In the genomic region with DNA sequence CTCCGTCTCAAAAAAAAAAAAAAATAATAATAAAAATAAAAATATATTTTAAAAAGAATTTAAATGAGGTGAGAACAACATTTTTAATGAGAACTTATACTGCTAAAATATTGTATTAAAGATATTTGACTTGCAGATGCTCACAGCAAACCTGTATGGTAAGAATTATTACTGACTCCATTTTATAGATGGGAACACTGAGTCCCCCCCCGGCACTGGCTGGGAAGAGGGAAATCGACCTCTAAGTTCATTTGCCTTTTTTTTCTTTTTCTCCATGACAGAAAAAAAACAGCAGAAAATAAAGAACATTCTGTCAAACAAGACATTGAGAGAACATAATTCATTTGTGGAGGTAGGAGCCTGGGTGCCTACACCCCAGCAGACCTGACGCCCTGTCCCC, we compare ENCODE assay signal across 23 cellular contexts. TPM values are rescaled to one million over a fixed set of nuclear protein-coding genes. Genes with fewer than 3 reads are reported as not detected.
DNase-seq lines count a peak whose midpoint lies in the region; ATAC-seq, FAIRE-seq and TF ChIP-seq lines count a peak whose summit lies in the region.
"Had no signal": no experiment of that assay in that cellular context is flagged by ENCODE, and none has a peak within 500 bp of the region (broad histone marks: within the 10 kb centered on the region; RNA-seq: fewer than 3 reads in every experiment).

No MANE protein-coding gene starts in this region.

- H3K4me3 ChIP-seq in BLaER1, result no peak overlapping the region
- H3K4me3 ChIP-seq in H1 (ENCODE audit: extremely low read depth in 1 of 4, insufficient read depth in 2 of 4, low read depth in 3 of 4, low read length in 4 of 4), result no peak overlapping the region
- H3K4me3 ChIP-seq in neutrophil (ENCODE audit: low read depth in 1 of 2, low read length in 1 of 2), result no peak overlapping the region
- H3K4me3 ChIP-seq: A549 had no signal

- H3K9me3 ChIP-seq in BLaER1, result no peaks in the 10 kb centered on the region
- H3K9me3 ChIP-seq in H9 (ENCODE audit: control insufficient read depth, low read depth, low read length), result no peaks in the 10 kb centered on the region
- no peaks in the 10 kb centered on the region for H3K9me3 ChIP-seq in H1 (ENCODE audit: insufficient read depth in 2 of 2, low read depth in 1 of 2, low read length in 1 of 2)
- H3K9me3 ChIP-seq in neutrophil, result peaks cover 8% of the 10 kb centered on the region
- H3K9me3 ChIP-seq: A549, Caco-2 had no signal

- FAIRE-seq in H1 (lab: Jason Lieb, UNC), result no peak
- FAIRE-seq: A549, G401.6, GM12892 had no signal

- no peaks in the 10 kb centered on the region; a peak in 1 of 5 replicates for H3K9me3 Mint-ChIP-seq in H9
- H3K9me3 Mint-ChIP-seq: CD8-positive, alpha-beta T cell had no signal

- H4K5ac ChIP-seq in H9 (ENCODE audit: insufficient read length, low read depth, low read length) (no peak overlapping the region), H1 (ENCODE audit: insufficient read length, low read depth, low read length) (no peak overlapping the region)

- H3K27ac ChIP-seq in BLaER1 (no peak overlapping the region), H9 (ENCODE audit: insufficient read length, low read depth, low read length) (no peak overlapping the region), H1 (ENCODE audit: low read depth, low read length) (no peak overlapping the region), neutrophil (peak overlapping the region; percentile 89)
- H3K27ac ChIP-seq: A549, C4-2B had no signal

- H2BK20ac ChIP-seq in H9 (ENCODE audit: low read depth, low read length, poor library complexity, severe bottlenecking) (no peak overlapping the region), H1 (ENCODE audit: low read length) (no peak overlapping the region)

- CTCF ChIA-PET in H1 (lab: Charles Lee; ENCODE audit: partially characterized antibody), result interaction anchor here (1.0 kb wide), 2 partner anchors 10 to 12 kb away, joined by 3 to 6 read pairs; no protein-coding TSS in a partner anchor

- H3K27me3 ChIP-seq in BLaER1, result no peaks in the 10 kb centered on the region
- H3K27me3 ChIP-seq in H9 (ENCODE audit: insufficient read depth, low read length), result no peaks in the 10 kb centered on the region
- no peaks in the 10 kb centered on the region for H3K27me3 ChIP-seq in H1 (replicated peaks in 1 of 4; ENCODE audit: control insufficient read depth in 3 of 4, extremely low read depth in 1 of 4, insufficient read depth in 3 of 4, low read length in 3 of 4)
- no peaks in the 10 kb centered on the region for H3K27me3 ChIP-seq in neutrophil

- H2BK12ac ChIP-seq in H9 (ENCODE audit: insufficient read length, low read depth, low read length), result no peak overlapping the region
- H2BK12ac ChIP-seq in H1 (ENCODE audit: low read depth, low read length), result no peak overlapping the region

- no peak for ATAC-seq in GM21526 (IDR thresholded peaks at IDR 0.05; ENCODE audit: low FRiP score, unreplicated experiment)
- ATAC-seq: CD8-positive, alpha-beta T cell; HCT116 had no signal

- TF ChIP-seq CTCF in H9 (conservative IDR thresholded peaks at IDR 0.05) (no peak), H1 (IDR thresholded peaks at IDR 0.05; ENCODE audit: control extremely low read depth in 1 of 3, insufficient read depth in 1 of 3, low read depth in 1 of 3, low read length in 3 of 3) (no peak), neutrophil (IDR thresholded peaks at IDR 0.05) (no peak)

- no peaks in the 10 kb centered on the region for H3K23me2 ChIP-seq in H9 (ENCODE audit: insufficient read length, low read depth, low read length, poor library complexity, severe bottlenecking)
- H3K23me2 ChIP-seq in H1 (ENCODE audit: low read depth, low read length), result no peaks in the 10 kb centered on the region

- no peak overlapping the region for H3K23ac ChIP-seq in H9 (ENCODE audit: insufficient read length, low read depth, low read length)
- no peak overlapping the region for H3K23ac ChIP-seq in H1 (ENCODE audit: insufficient read length)

- H2BK5ac ChIP-seq in H9 (ENCODE audit: insufficient read length, low read length), result no peak overlapping the region
- H2BK5ac ChIP-seq in H1 (ENCODE audit: low read depth, low read length), result no peak overlapping the region

- TF ChIP-seq POLR2A in H1 (IDR thresholded peaks at IDR 0.05; ENCODE audit: control extremely low read depth in 1 of 2, low read depth in 2 of 2, low read length in 2 of 2), result no peak

- H3K4me2 ChIP-seq in BLaER1 (peak overlapping the region; percentile 52; the same call in 1 of the 2 replicates), H9 (ENCODE audit: insufficient read depth, insufficient read length, low read length) (no peak overlapping the region), H1 (ENCODE audit: insufficient read depth in 1 of 2, low read depth in 2 of 2, low read length in 2 of 2) (no peak overlapping the region)
- H3K4me2 ChIP-seq: A549 had no signal

- DNase-seq in H9 (no peak), H1 (ENCODE audit: low read depth in 1 of 2, low spot score in 2 of 2) (no peak), cerebellar nuclear complex (lab: John Stamatoyannopoulos, UW) (no peak), GM19240 (ENCODE audit: insufficient read length, low spot score) (no peak)
- DNase-seq: 8988T; ACHN; AML-193; Caco-2; CD4-positive, CD25-positive, alpha-beta regulatory T cell; CD8-positive, alpha-beta T cell; DMS153; DND-41; GOT3 had no signal

- H4K91ac ChIP-seq in H9 (ENCODE audit: insufficient read length, low read depth, low read length) (no peak overlapping the region), H1 (replicated peaks; ENCODE audit: insufficient read length, low read length) (no peak overlapping the region)

- no peaks in the 10 kb centered on the region for H3K36me3 Mint-ChIP-seq in H9 (ENCODE audit: insufficient read depth in 1 of 3, low read depth in 3 of 3)
- H3K36me3 Mint-ChIP-seq: CD4-positive, CD25-positive, alpha-beta regulatory T cell had no signal

- TF ChIP-seq RAD21 in H1 (IDR thresholded peaks at IDR 0.05 in 1 of 2, conservative IDR thresholded peaks at IDR 0.05 in 1 of 2; ENCODE audit: low read depth in 2 of 2, low read length in 2 of 2), result no peak

- H3K36me3 ChIP-seq in BLaER1 (no peaks in the 10 kb centered on the region), H1 (ENCODE audit: control insufficient read depth in 2 of 4, insufficient read depth in 4 of 4, low read length in 3 of 4) (no peaks in the 10 kb centered on the region), neutrophil (peaks cover 97% of the 10 kb centered on the region)

- H3K27ac Mint-ChIP-seq in H9, result peak overlapping the region in 2 of 3 experiments; percentile 35 to 70; a peak in 2 of 7 replicates
- H3K27ac Mint-ChIP-seq: CD4-positive, CD25-positive, alpha-beta regulatory T cell; CD8-positive, alpha-beta T cell had no signal

- H4K8ac ChIP-seq in H9 (replicated peaks; ENCODE audit: insufficient read length, low read depth, low read length) (no peak overlapping the region), H1 (ENCODE audit: extremely low read depth, insufficient read depth, low read length) (no peak overlapping the region)

- no peak overlapping the region for H3T11ph ChIP-seq in H9 (ENCODE audit: low read length)

- TF ChIP-seq EP300 in H1 (IDR thresholded peaks at IDR 0.05; ENCODE audit: borderline replicate concordance in 1 of 2, low read depth in 2 of 2, low read length in 2 of 2), result no peak

- WGBS in H9 (ENCODE audit: extremely low coverage, insufficient read length, low lambda C conversion rate), result no CpG with 5 or more reads among the region's 4 CpGs
- WGBS in H1 (ENCODE audit: extremely low coverage in 1 of 2, insufficient coverage in 1 of 2, insufficient read length in 1 of 2, insufficient replicate concordance in 2 of 2, low coverage in 1 of 2, low lambda C conversion rate in 2 of 2, missing lambda C conversion rate in 1 of 2), 2 experiments, result 82% methylated on average over 3 of the region's 4 CpGs; no CpG with 5 or more reads in 1 of the 2 experiments

- H3K4me1 ChIP-seq in BLaER1 (peaks cover 47% of the 10 kb centered on the region), H9 (ENCODE audit: insufficient read depth, low read length) (no peaks in the 10 kb centered on the region), H1 (replicated peaks in 1 of 4; ENCODE audit: control insufficient read depth in 3 of 4, insufficient read depth in 4 of 4, low read length in 3 of 4) (peaks cover 0 to 2% (median 1%) of the 10 kb centered on the region in 4 experiments; a peak in 1 of 7 replicates), neutrophil (ENCODE audit: control insufficient read depth in 1 of 2, insufficient read depth in 1 of 2, low read depth in 1 of 2, low read length in 1 of 2) (no peaks in the 10 kb centered on the region)
- H3K4me1 ChIP-seq: A549, Caco-2 had no signal

- H3K56ac ChIP-seq in H9 (ENCODE audit: insufficient read length, low read depth, low read length) (no peak overlapping the region), H1 (replicated peaks; ENCODE audit: insufficient read length, low read depth, low read length) (no peak overlapping the region)

- no peak overlapping the region for H3K4ac ChIP-seq in H9 (ENCODE audit: low read depth, low read length)
- no peak overlapping the region for H3K4ac ChIP-seq in H1 (replicated peaks; ENCODE audit: insufficient read length, low read depth, low read length)

- H3K14ac ChIP-seq in H9 (ENCODE audit: insufficient read depth, low read length), result no peak overlapping the region
- no peak overlapping the region for H3K14ac ChIP-seq in H1 (ENCODE audit: insufficient read length)

- H3K18ac ChIP-seq in H9 (ENCODE audit: insufficient read length, low read depth, low read length), result no peak overlapping the region
- no peak overlapping the region for H3K18ac ChIP-seq in H1 (ENCODE audit: extremely low read depth, low read length)

- POLR2A ChIA-PET in H1 (lab: Charles Lee; ENCODE audit: partially characterized antibody), result interaction anchor here (0.6 kb wide), 1 partner anchor 90 kb away, joined by 3 read pairs; no protein-coding TSS in a partner anchor

- H3K79me2 ChIP-seq in H9 (ENCODE audit: insufficient read depth, low read length) (no peaks in the 10 kb centered on the region), H1 (ENCODE audit: control insufficient read depth in 1 of 2, insufficient read depth in 2 of 2, low read length in 2 of 2) (no peaks in the 10 kb centered on the region)

- H4K20me1 ChIP-seq in BLaER1 (no peaks in the 10 kb centered on the region), H9 (ENCODE audit: control insufficient read depth, insufficient read depth, insufficient read length) (no peaks in the 10 kb centered on the region), H1 (replicated peaks in 1 of 2; ENCODE audit: control insufficient read depth in 1 of 2, insufficient read depth in 2 of 2, low read length in 2 of 2) (peaks cover 0 to 2% of the 10 kb centered on the region in 2 experiments)

- H2BK15ac ChIP-seq in H9 (ENCODE audit: low read depth, low read length), result no peak overlapping the region
- no peak overlapping the region for H2BK15ac ChIP-seq in H1 (ENCODE audit: low read length)

- H2BK120ac ChIP-seq in H9 (ENCODE audit: low read depth, low read length, poor library complexity, severe bottlenecking) (no peak overlapping the region), H1 (replicated peaks; ENCODE audit: low read depth, low read length) (no peak overlapping the region)

- no peaks in the 10 kb centered on the region for H3K79me1 ChIP-seq in H9 (ENCODE audit: insufficient read depth, low read depth, low read length, poor library complexity, severe bottlenecking)
- H3K79me1 ChIP-seq in H1 (ENCODE audit: low read depth, low read length), result no peaks in the 10 kb centered on the region

- H3K9ac ChIP-seq in BLaER1 (no peak overlapping the region), H9 (ENCODE audit: extremely low read depth, insufficient read length, low read length) (no peak overlapping the region), H1 (replicated peaks in 1 of 4; ENCODE audit: extremely low read depth in 1 of 4, low read depth in 3 of 4, low read length in 3 of 4) (no peak overlapping the region)

- no peak overlapping the region for H3K4me3 Mint-ChIP-seq in H9
- H3K4me3 Mint-ChIP-seq: CD4-positive, CD25-positive, alpha-beta regulatory T cell; CD8-positive, alpha-beta T cell had no signal

- H2AFZ ChIP-seq in H9 (ENCODE audit: low read length) (no peak overlapping the region), H1 (ENCODE audit: low read length) (no peak overlapping the region)

- H2AK5ac ChIP-seq in H9 (ENCODE audit: insufficient read length, low read length), result no peak overlapping the region
- H2AK5ac ChIP-seq in H1 (ENCODE audit: low read depth, low read length), result no peak overlapping the region

- H3K4me1 Mint-ChIP-seq in H9, result peaks cover 9 to 11% of the 10 kb centered on the region in 2 experiments; a peak in 3 of 4 replicates

- no peaks in the 10 kb centered on the region; the same call in 1 of the 2 replicates for H3K27me3 Mint-ChIP-seq in H9 (ENCODE audit: low read depth)
- H3K27me3 Mint-ChIP-seq: CD4-positive, CD25-positive, alpha-beta regulatory T cell had no signal

RNA-seq across cellular contexts. Expression of a gene that starts 13.4 kb away (rescaled TPM):
- total RNA-seq in H9 (2021), result not detected in 2 replicates
- not detected in 2 replicates for total RNA-seq in H1 (2021; fragmentation: NEBNext Ultra II Directional; extraction: Animal tissue kit (Norgen Biotek cat#: 25700))
- polyA plus RNA-seq in H1 (2011; rRNA removed), result not detected in 2 replicates
- not detected for polyA plus RNA-seq in H1 (2011; cell fraction: cytosol; rRNA removed)
- not detected for polyA plus RNA-seq in H1 (2011; cell fraction: nucleus; rRNA removed)
- polyA plus RNA-seq in H1 (2012, experiment 1 of 2), result not detected in 4 replicates
- not detected for polyA plus RNA-seq in H1 (2012, experiment 2 of 2)
- not detected for polyA plus RNA-seq in H1 (2013, experiment 1 of 2)
- polyA plus RNA-seq in H1 (2013, experiment 2 of 2), result not detected
- polyA minus RNA-seq in H1 (2011; rRNA and poly(A)+ RNA removed), result not detected in 2 replicates
- polyA minus RNA-seq in H1 (2011; cell fraction: cytosol; rRNA and poly(A)+ RNA removed), result not detected
- polyA minus RNA-seq in H1 (2011; cell fraction: nucleus; rRNA and poly(A)+ RNA removed), result not detected
- total RNA-seq: Caco-2; CD4-positive, CD25-positive, alpha-beta regulatory T cell; CD8-positive, alpha-beta T cell; H7 had no signal
- polyA plus RNA-seq: A549, BJ had no signal

RNA-seq across cellular contexts. Expression of a gene that starts 50.6 kb away (rescaled TPM):
- 0.13 and 0.18 TPM in 2 replicates for total RNA-seq in H9 (2021)
- not detected in 2 replicates for total RNA-seq in H1 (2021; fragmentation: NEBNext Ultra II Directional; extraction: Animal tissue kit (Norgen Biotek cat#: 25700))
- 0.17 and 0.29 TPM in 2 replicates for polyA plus RNA-seq in H1 (2011; rRNA removed)
- polyA plus RNA-seq in H1 (2011; cell fraction: cytosol; rRNA removed), result 0.18 TPM
- polyA plus RNA-seq in H1 (2011; cell fraction: nucleus; rRNA removed), result 0.11 TPM
- polyA plus RNA-seq in H1 (2012, experiment 1 of 2), result 0.06 to 0.25 TPM (median 0.20 TPM) in 3 of 4 replicates, not detected in the other
- polyA plus RNA-seq in H1 (2012, experiment 2 of 2), result 0.07 TPM
- 0.39 TPM for polyA plus RNA-seq in H1 (2013, experiment 1 of 2)
- 0.29 TPM for polyA plus RNA-seq in H1 (2013, experiment 2 of 2)
- 0.41 TPM in 1 of 2 replicates, not detected in the other for polyA minus RNA-seq in H1 (2011; rRNA and poly(A)+ RNA removed)
- not detected for polyA minus RNA-seq in H1 (2011; cell fraction: cytosol; rRNA and poly(A)+ RNA removed)
- not detected for polyA minus RNA-seq in H1 (2011; cell fraction: nucleus; rRNA and poly(A)+ RNA removed)
- total RNA-seq: Caco-2 had no signal
- polyA plus RNA-seq: A549, BJ had no signal
